Comparison of ENCODE assay signal across 24 cellular contexts in genomic region chr9:382383-382782, GRCh38.
"Had no signal": no experiment of that assay in that cellular context is flagged by ENCODE, and none has a peak within 500 bp of the region (broad histone marks: within the 10 kb centered on the region; RNA-seq: fewer than 3 reads in every experiment).

No MANE protein-coding gene starts in this region.

- H3K4me3 Mint-ChIP-seq: activated B cell treated with CpG ODN at 0.5 μM for 24 hours; dendritic cell treated with granulocyte-macrophage colony-stimulating factor and Interleukin-4, amounts not matched to agents 40 ng/mL and 50 ng/mL, for 4 days; naive thymus-derived CD4-positive, alpha-beta T cell had no signal

- H3K27me3 Mint-ChIP-seq: activated B cell treated with CpG ODN at 0.5 μM for 24 hours; dendritic cell treated with granulocyte-macrophage colony-stimulating factor and Interleukin-4, amounts not matched to agents 40 ng/mL and 50 ng/mL, for 4 days; naive thymus-derived CD4-positive, alpha-beta T cell; progenitor cell of endocrine pancreas had no signal

- DNase-seq: activated B cell treated with CpG ODN at 0.5 μM for 24 hours; activated CD4-positive, alpha-beta T cell treated with anti-CD3 and anti-CD28 coated beads for 48 hours; activated gamma-delta T cell treated with Interleukin-2 at 50 U/mL for 16 hours; anterior cingulate cortex; body of pancreas; effector CD4-positive, alpha-beta T cell; foreskin keratinocyte; kidney glomerular epithelial cell; naive thymus-derived CD4-positive, alpha-beta T cell; retina; sigmoid colon; stimulated activated CD4-positive, alpha-beta T cell treated with anti-CD3 and anti-CD28 coated beads, Interleukin-15, amount 100 ng/mL, for 24 hours; stimulated activated CD4-positive, alpha-beta T cell treated with anti-CD3 and anti-CD28 coated beads, Interleukin-2, amount 100 ng/mL, for 48 hours; stimulated activated CD8-positive, alpha-beta memory T cell treated with anti-CD3 and anti-CD28 coated beads, Interleukin-4, amount 100 ng/mL, for 48 hours; stimulated activated naive CD8-positive, alpha-beta T cell treated with anti-CD3 and anti-CD28 coated beads, Interleukin-15, Interleukin-2, amounts not matched to agents 100 U/mL and 50 U/mL, for 24 hours; T1000 had no signal

- ATAC-seq: body of pancreas; foreskin keratinocyte; left lung; naive thymus-derived CD4-positive, alpha-beta T cell; stimulated activated naive CD8-positive, alpha-beta T cell treated with anti-CD3 and anti-CD28 coated beads, Interleukin-15, Interleukin-2, amounts not matched to agents 100 U/mL and 50 U/mL, for 24 hours had no signal

- H3K9me3 Mint-ChIP-seq: activated B cell treated with CpG ODN at 0.5 μM for 24 hours; dendritic cell treated with granulocyte-macrophage colony-stimulating factor and Interleukin-4, amounts not matched to agents 40 ng/mL and 50 ng/mL, for 4 days; naive thymus-derived CD4-positive, alpha-beta T cell had no signal

- H2AFZ ChIP-seq: hepatocyte had no signal

- H3K36me3 ChIP-seq: cardiac muscle cell, sigmoid colon had no signal

- H3K4me1 Mint-ChIP-seq: activated B cell treated with CpG ODN at 0.5 μM for 24 hours had no signal

- H3K4me2 ChIP-seq: hepatocyte, smooth muscle cell had no signal

- H3K27ac ChIP-seq: body of pancreas, cardiac muscle cell, foreskin keratinocyte, hepatocyte, left lung, sigmoid colon, upper lobe of left lung had no signal

- H3K27ac Mint-ChIP-seq: activated B cell treated with CpG ODN at 0.5 μM for 24 hours; dendritic cell treated with granulocyte-macrophage colony-stimulating factor and Interleukin-4, amounts not matched to agents 40 ng/mL and 50 ng/mL, for 4 days; progenitor cell of endocrine pancreas had no signal

- H3K4me1 ChIP-seq: body of pancreas, foreskin keratinocyte, left lung, sigmoid colon, upper lobe of left lung had no signal

- H3K9me3 ChIP-seq: body of pancreas, left lung, sigmoid colon, upper lobe of left lung had no signal

- H3K79me2 ChIP-seq: hepatocyte had no signal

- H3K27me3 ChIP-seq: body of pancreas, cardiac muscle cell, hepatocyte, left lung, sigmoid colon, upper lobe of left lung had no signal

- H3K4me3 ChIP-seq: body of pancreas, cardiac muscle cell, hepatocyte, left lung, lung, sigmoid colon, smooth muscle cell, upper lobe of left lung had no signal
